Comparison of ENCODE assay signal across 5 cellular contexts in genomic region chr11:32753181-32753580, GRCh38. TPM values are rescaled to one million over a fixed set of nuclear protein-coding genes. Genes with fewer than 3 reads are reported as not detected.
"Had no signal": no experiment of that assay in that cellular context is flagged by ENCODE, and none has a peak within 500 bp of the region (broad histone marks: within the 10 kb centered on the region; RNA-seq: fewer than 3 reads in every experiment).

No MANE protein-coding gene starts in this region.

RNA-seq across cellular contexts. Expression of gene CCDC73, which starts 41.3 kb away (rescaled TPM):
- total RNA-seq: HT-29, HT1080, IMR-90, K562 had no signal
- polyA plus RNA-seq: IgD-negative memory B cell, IMR-90 had no signal
